Comparison of ENCODE assay signal across 13 cellular contexts in the genomic region with DNA sequence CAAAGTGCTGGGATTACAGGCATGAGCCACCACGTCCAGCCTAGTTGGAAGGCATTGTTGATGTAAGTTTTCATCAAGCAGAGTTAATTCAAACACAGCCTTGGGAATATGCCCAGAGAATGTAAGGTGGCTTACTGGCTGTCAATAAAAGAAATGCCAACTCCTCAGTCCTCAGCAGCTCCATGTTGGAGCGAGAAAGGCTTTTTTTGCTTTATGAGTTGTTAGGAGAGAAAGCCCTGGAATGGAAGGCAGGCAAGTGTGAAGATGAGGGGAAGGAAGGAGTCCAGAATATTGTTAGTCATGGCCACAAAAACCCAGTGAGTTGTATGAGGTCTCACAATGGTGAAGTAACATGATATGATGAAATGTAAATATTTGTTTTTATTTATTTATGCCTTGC. TPM values are rescaled to one million over a fixed set of nuclear protein-coding genes. Genes with fewer than 3 reads are reported as not detected.
DNase-seq lines count a peak whose midpoint lies in the region; ATAC-seq, FAIRE-seq and TF ChIP-seq lines count a peak whose summit lies in the region.
"Had no signal": no experiment of that assay in that cellular context is flagged by ENCODE, and none has a peak within 500 bp of the region (broad histone marks: within the 10 kb centered on the region; RNA-seq: fewer than 3 reads in every experiment).

No MANE protein-coding gene starts in this region.

- no peak for TF ChIP-seq CTCF in activated B cell treated with CpG ODN at 0.5 μM for 24 hours (IDR thresholded peaks at IDR 0.05)
- TF ChIP-seq CTCF in HepG2 (CRISPR knock-in tag; IDR thresholded peaks at IDR 0.05), result no peak
- TF ChIP-seq CTCF in vagina (IDR thresholded peaks at IDR 0.05), result no peak

- CTCF ChIA-PET in activated B cell treated with CpG ODN at 0.5 μM for 24 hours (lab: Charles Lee), result interaction anchor here (1.7 to 2.2 kb wide), 2 partner anchors 35 to 67 kb away, joined by 5 read pairs; no protein-coding TSS in a partner anchor
- CTCF ChIA-PET in HepG2 (lab: Yijun Ruan, JAX; ENCODE audit: low intra/inter-chr PET ratio, low total read pairs), result no interaction called here

- H3K79me2 ChIP-seq in HepG2 (ENCODE audit: insufficient read depth, low read length), result peaks cover 86% of the 10 kb centered on the region

- POLR2A ChIA-PET in activated B cell treated with CpG ODN at 0.5 μM for 24 hours (lab: Charles Lee) (interaction anchor here (0.7 to 1.9 kb wide), 12 partner anchors 12 to 511 kb away, joined by 3 to 11 read pairs (median 4); partner anchors contain the start of genes MAP4K4 and RNF149), HepG2 (lab: Yijun Ruan, JAX) (interaction anchor here (1.1 to 1.4 kb wide), 2 partner anchors 9 to 12 kb away, joined by 3 to 4 read pairs; no protein-coding TSS in a partner anchor)

- in situ Hi-C loops in HepG2 (cut with HindIII; ENCODE audit: extremely low pct_ligation_motif_present, low pct_unique_long_range_greater_than_20kb), result no loop called here

- no peak for FAIRE-seq in HepG2 (lab: Jason Lieb, UNC)
- FAIRE-seq: urothelium cell line had no signal

- H4K20me1 ChIP-seq in HepG2 (ENCODE audit: insufficient read depth, low read length), result peaks cover 59% of the 10 kb centered on the region

- H3K27ac ChIP-seq in HepG2 (ENCODE audit: extremely low read length, insufficient read depth, low read length), result peak overlapping the region; percentile 41
- H3K27ac ChIP-seq in vagina, result peak overlapping the region; percentile 60

- peak overlapping the region; percentile 36; the same call in 1 of the 2 replicates for H3K4me2 ChIP-seq in HepG2 (ENCODE audit: low read depth, low read length)

- no peak for TF ChIP-seq RAD21 in HepG2 (CRISPR knock-in tag; IDR thresholded peaks at IDR 0.05)

- WGBS in HepG2 (ENCODE audit: low lambda C conversion rate), result 97% methylated on average over 2 of the region's 2 CpGs

- TF ChIP-seq EP300 in HepG2 (IDR thresholded peaks at IDR 0.05; ENCODE audit: low read depth in 2 of 2, low read length in 2 of 2) (no peak), HepG2 (CRISPR knock-in tag; IDR thresholded peaks at IDR 0.05; ENCODE audit: borderline replicate concordance) (no peak)

- H2AFZ ChIP-seq in HepG2 (ENCODE audit: low read length), result no peak overlapping the region

- intact Hi-C loops in activated B cell treated with CpG ODN at 0.5 μM for 24 hours (cut with micrococcal nuclease) (loop anchor here (2.0 to 5.0 kb wide), 4 partner anchors 16 to 447 kb away; partner anchors contain the start of gene RNF149), HepG2 (cut with micrococcal nuclease; ENCODE audit: unreplicated experiment) (no loop called here), vagina (cut with DNase I) (no loop called here)

- H3K4me3 ChIP-seq in HepG2 (replicated peaks in 1 of 3; ENCODE audit: insufficient read depth in 1 of 3, low read depth in 2 of 3, low read length in 3 of 3) (no peak overlapping the region), vagina (no peak overlapping the region)
- H3K4me3 ChIP-seq: esophagus squamous epithelium had no signal

- ATAC-seq in activated B cell treated with CpG ODN at 0.5 μM for 24 hours (ENCODE audit: low read depth) (no peak), HepG2 (no peak)

- H3K27me3 Mint-ChIP-seq in activated naive CD4-positive, alpha-beta T cell treated with anti-CD3 and anti-CD28 coated beads, Interleukin-2, amount 50 U/mL, for 24 hours, result no peaks in the 10 kb centered on the region
- H3K27me3 Mint-ChIP-seq in activated B cell treated with CpG ODN at 0.5 μM for 24 hours, result no peaks in the 10 kb centered on the region

- H3K9ac ChIP-seq in HepG2 (ENCODE audit: insufficient read depth, low read depth, low read length), result no peak overlapping the region

- DNase-seq in activated naive CD4-positive, alpha-beta T cell treated with anti-CD3 and anti-CD28 coated beads, Interleukin-2, amount 50 U/mL, for 16 hours, result no peak
- DNase-seq in activated B cell treated with CpG ODN at 0.5 μM for 24 hours (no peak), HepG2 (ENCODE audit: low spot score) (no peak), vagina (ENCODE audit: extremely low spot score in 2 of 2) (no peak), amygdala (lab: John Stamatoyannopoulos, UW) (no peak), NOMO-1 (lab: John Stamatoyannopoulos, UW; ENCODE audit: unreplicated experiment in 2 of 2) (no peak)
- no peak for DNase-seq in activated CD4-positive, alpha-beta T cell treated with anti-CD3 and anti-CD28 coated beads for 1 hour
- DNase-seq: esophagus squamous epithelium; NCI-H2107; stimulated activated CD4-positive, alpha-beta T cell treated with anti-CD3 and anti-CD28 coated beads, Interleukin-4, amount 100 ng/mL, for 1 hour; T1000 had no signal

- BruUV-seq in HepG2 (replicated peaks; lab: Mats Ljungman, UMichigan), result no TSS peak

- H3K36me3 ChIP-seq in HepG2 (replicated peaks in 1 of 2; ENCODE audit: control insufficient read depth in 1 of 2, insufficient read depth in 2 of 2, low read length in 2 of 2) (peaks cover 0 to 3% of the 10 kb centered on the region in 2 experiments; a peak in 1 of 5 replicates), vagina (no peaks in the 10 kb centered on the region)
- H3K36me3 ChIP-seq: esophagus squamous epithelium had no signal

- H3K9me3 Mint-ChIP-seq in activated naive CD4-positive, alpha-beta T cell treated with anti-CD3 and anti-CD28 coated beads, Interleukin-2, amount 50 U/mL, for 24 hours, result no peaks in the 10 kb centered on the region
- no peaks in the 10 kb centered on the region for H3K9me3 Mint-ChIP-seq in activated B cell treated with CpG ODN at 0.5 μM for 24 hours

- H3K36me3 Mint-ChIP-seq in activated naive CD4-positive, alpha-beta T cell treated with anti-CD3 and anti-CD28 coated beads, Interleukin-2, amount 50 U/mL, for 24 hours, result peaks cover 4% of the 10 kb centered on the region
- peaks cover 4% of the 10 kb centered on the region for H3K36me3 Mint-ChIP-seq in activated B cell treated with CpG ODN at 0.5 μM for 24 hours (ENCODE audit: low read depth)

- H3K9me3 ChIP-seq in HepG2 (ENCODE audit: low read length), result no peaks in the 10 kb centered on the region
- H3K9me3 ChIP-seq in vagina, result no peaks in the 10 kb centered on the region
- H3K9me3 ChIP-seq: esophagus squamous epithelium had no signal

- TF ChIP-seq POLR2A in HepG2 (IDR thresholded peaks at IDR 0.05; ENCODE audit: insufficient read depth in 1 of 2, low read depth in 2 of 2, low read length in 2 of 2), result no peak
- TF ChIP-seq POLR2A in vagina (IDR thresholded peaks at IDR 0.05), result no peak

- peaks cover 82% of the 10 kb centered on the region for H3K4me1 Mint-ChIP-seq in activated naive CD4-positive, alpha-beta T cell treated with anti-CD3 and anti-CD28 coated beads, Interleukin-2, amount 50 U/mL, for 24 hours
- H3K4me1 Mint-ChIP-seq in activated B cell treated with CpG ODN at 0.5 μM for 24 hours, result peaks cover 87% of the 10 kb centered on the region

- H3K4me3 Mint-ChIP-seq in activated naive CD4-positive, alpha-beta T cell treated with anti-CD3 and anti-CD28 coated beads, Interleukin-2, amount 50 U/mL, for 24 hours, result no peak overlapping the region
- no peak overlapping the region for H3K4me3 Mint-ChIP-seq in activated B cell treated with CpG ODN at 0.5 μM for 24 hours

- no peaks in the 10 kb centered on the region for H3K27me3 ChIP-seq in HepG2 (ENCODE audit: control insufficient read depth in 1 of 2, insufficient read depth in 2 of 2, low read length in 2 of 2)
- no peaks in the 10 kb centered on the region for H3K27me3 ChIP-seq in vagina
- H3K27me3 ChIP-seq: esophagus squamous epithelium had no signal

- H3K27ac Mint-ChIP-seq in activated naive CD4-positive, alpha-beta T cell treated with anti-CD3 and anti-CD28 coated beads, Interleukin-2, amount 50 U/mL, for 24 hours, result peak overlapping the region; percentile 56
- peak overlapping the region; percentile 80 for H3K27ac Mint-ChIP-seq in activated B cell treated with CpG ODN at 0.5 μM for 24 hours

- peaks cover 88% of the 10 kb centered on the region for H3K4me1 ChIP-seq in HepG2 (ENCODE audit: insufficient read depth, low read length)
- H3K4me1 ChIP-seq in vagina, result peaks cover 51% of the 10 kb centered on the region

TF ChIP-seq in HepG2, 621 proteins besides CTCF, POLR2A, EP300 and RAD21 (continues in another document):
- TF ChIP-seq FOSL1 (CRISPR knock-in tag; IDR thresholded peaks at IDR 0.05; ENCODE audit: borderline replicate concordance) (no peak), ZNF567 (CRISPR knock-in tag; IDR thresholded peaks at IDR 0.05; ENCODE audit: borderline replicate concordance) (no peak)

RNA-seq across cellular contexts. Expression of gene MAP4K4, which starts 57.1 kb away (rescaled TPM):
- total RNA-seq in activated B cell treated with CpG ODN at 0.5 μM for 24 hours (211 and 232 TPM in 2 replicates), HepG2 (2016; rRNA removed; fragmentation: Illumina TruSeq; extraction: Trizol) (264 and 301 TPM in 2 replicates), vagina (75.9 TPM)
- 62.1 and 62.9 TPM in 2 replicates for total RNA-seq in HepG2 (2016; cell fraction: cytosol; rRNA removed; fragmentation: Illumina TruSeq; extraction: Trizol; ENCODE audit: low read depth)
- total RNA-seq in HepG2 (2016; cell fraction: insoluble cytoplasmic fraction; rRNA removed; fragmentation: Illumina TruSeq; extraction: Trizol), result 264 and 269 TPM in 2 replicates
- total RNA-seq in HepG2 (2016; cell fraction: membrane; rRNA removed; fragmentation: Illumina TruSeq; extraction: Trizol), result 200 and 238 TPM in 2 replicates
- 292 and 308 TPM in 2 replicates for total RNA-seq in HepG2 (2016; cell fraction: nucleus; rRNA removed; fragmentation: Illumina TruSeq; extraction: Trizol)
- 101 and 105 TPM in 2 replicates for polyA plus RNA-seq in HepG2 (2011; rRNA removed)
- polyA plus RNA-seq in HepG2 (2011; cell fraction: cytosol; rRNA removed), result 67.0 and 72.8 TPM in 2 replicates
- 261 and 287 TPM in 2 replicates for polyA plus RNA-seq in HepG2 (2011; cell fraction: nucleus; rRNA removed)
- polyA plus RNA-seq in HepG2 (2012), result 138 and 155 TPM in 2 replicates
- polyA plus RNA-seq in HepG2 (2016; cell fraction: cytosol; fragmentation: Illumina TruSeq; extraction: Trizol; ENCODE audit: low read depth), result 48.8 and 52.9 TPM in 2 replicates
- 269 and 298 TPM in 2 replicates for polyA plus RNA-seq in HepG2 (2016; cell fraction: insoluble cytoplasmic fraction; fragmentation: Illumina TruSeq; extraction: Trizol; ENCODE audit: low read depth)
- polyA plus RNA-seq in HepG2 (2016; cell fraction: membrane; fragmentation: Illumina TruSeq; extraction: Trizol; ENCODE audit: low read depth), result 137 and 163 TPM in 2 replicates
- 298 and 312 TPM in 2 replicates for polyA plus RNA-seq in HepG2 (2016; cell fraction: nucleus; fragmentation: Illumina TruSeq; extraction: Trizol; ENCODE audit: insufficient read depth, low read depth)
- 84.0 and 279 TPM in 2 replicates for polyA minus RNA-seq in HepG2 (2011; rRNA and poly(A)+ RNA removed; ENCODE audit: low replicate concordance)
- polyA minus RNA-seq in HepG2 (2011; cell fraction: cytosol; rRNA and poly(A)+ RNA removed), result 99.4 and 99.7 TPM in 2 replicates
- 680 and 703 TPM in 2 replicates for polyA minus RNA-seq in HepG2 (2011; cell fraction: nucleus; rRNA and poly(A)+ RNA removed)
